ENCODE assay signal across 8 cellular contexts in genomic region chr14:49999216-49999761, GRCh38.
A peak's percentile ranks its signal among the peaks of the same experiment; 100 is the strongest.
DNase-seq lines count a peak whose midpoint lies in the region; ATAC-seq and TF ChIP-seq lines count a peak whose summit lies in the region.

No MANE protein-coding gene starts in this region.

- no peaks in the 10 kb centered on the region for H3K27me3 Mint-ChIP-seq in activated T-cell treated with anti-CD3 and anti-CD28 coated beads, Interleukin-2, amount 50 U/mL, for 4 hours (ENCODE audit: low read depth)

- no peaks in the 10 kb centered on the region for H3K9me3 Mint-ChIP-seq in activated T-cell treated with anti-CD3 and anti-CD28 coated beads, Interleukin-2, amount 50 U/mL, for 4 hours

- peaks cover 54% of the 10 kb centered on the region for H3K4me1 Mint-ChIP-seq in activated T-cell treated with anti-CD3 and anti-CD28 coated beads, Interleukin-2, amount 50 U/mL, for 4 hours (ENCODE audit: low read depth)

- H3K4me3 Mint-ChIP-seq in activated T-cell treated with anti-CD3 and anti-CD28 coated beads, Interleukin-2, amount 50 U/mL, for 4 hours, result peak overlapping the region; percentile 76

- no peaks in the 10 kb centered on the region for H3K36me3 Mint-ChIP-seq in activated T-cell treated with anti-CD3 and anti-CD28 coated beads, Interleukin-2, amount 50 U/mL, for 4 hours (ENCODE audit: insufficient read depth)

- WGBS in aorta, 2 donors, result 0 to 1% methylated on average over 4 of the region's 4 CpGs

- H3K4me3 ChIP-seq in fibroblast of pulmonary artery (replicated peaks; ENCODE audit: low read depth, low read length) (no peak overlapping the region), aorta (ENCODE audit: low read length in 2 of 2) (no peak overlapping the region)

- peaks cover 2 to 7% of the 10 kb centered on the region in 2 donors for H3K4me1 ChIP-seq in aorta (ENCODE audit: control insufficient read depth in 1 of 2, insufficient read depth in 2 of 2, low read length in 2 of 2)

- DNase-seq in activated T-cell treated with anti-CD3 and anti-CD28 coated beads, Interleukin-2, amount 50 U/mL, for 4 hours, result peak; percentile 52
- DNase-seq in fibroblast of pulmonary artery (ENCODE audit: low read depth) (peak; percentile 71), posterior vena cava (ENCODE audit: low spot score) (peak; percentile 96), aorta (peak; percentile 95 to 96), NCI-H446 treated with DMSO at 0.1 percent for 48 hours (lab: John Stamatoyannopoulos, UW) (no peak)

- no peaks in the 10 kb centered on the region for H3K27me3 ChIP-seq in aorta (ENCODE audit: control insufficient read depth in 1 of 2, insufficient read depth in 2 of 2, low read length in 1 of 2)

- TF ChIP-seq CTCF in fibroblast of pulmonary artery (IDR thresholded peaks at IDR 0.05; ENCODE audit: low read length, missing control alignments), result no peak

- peak overlapping the region; percentile 70 to 78 for H3K27ac ChIP-seq in aorta (ENCODE audit: low read depth in 1 of 2, low read length in 2 of 2)

- peak; percentile 55 for ATAC-seq in GM18867 (IDR thresholded peaks at IDR 0.05; ENCODE audit: unreplicated experiment)
- ATAC-seq in HG02938 (IDR thresholded peaks at IDR 0.05; ENCODE audit: unreplicated experiment), result peak; percentile 47
- peak; percentile 31 to 44 for ATAC-seq in activated T-cell treated with anti-CD3 and anti-CD28 coated beads, Interleukin-2, amount 50 U/mL, for 4 hours
- ATAC-seq in aorta (ENCODE audit: low FRiP score), result peak; percentile 78

- intact Hi-C loops in posterior vena cava (cut with DNase I) (no loop called here), aorta (cut with DNase I) (loop anchor here in 1 of 2 donors (1.0 kb wide), 1 partner anchor 46 kb away; no protein-coding TSS in a partner anchor)

- H3K9me3 ChIP-seq in aorta (ENCODE audit: control insufficient read depth, low read length), result no peaks in the 10 kb centered on the region

- no peaks in the 10 kb centered on the region for H3K36me3 ChIP-seq in aorta (ENCODE audit: control insufficient read depth in 1 of 2, insufficient read depth in 2 of 2, low read length in 1 of 2)

TF ChIP-seq in PFSK-1, 5 proteins besides CTCF, POLR2A, EP300 and RAD21:
- peak; percentile 81 for TF ChIP-seq FOXP2 (optimal IDR thresholded peaks at IDR 0.05; ENCODE audit: borderline replicate concordance, extremely low read depth, extremely low read length, insufficient read depth)
- no peak for TF ChIP-seq TAF1 (IDR thresholded peaks at IDR 0.05; ENCODE audit: borderline replicate concordance, insufficient read depth, low read length)
- no peak for TF ChIP-seq SIN3A (IDR thresholded peaks at IDR 0.05; ENCODE audit: borderline replicate concordance, insufficient read depth, low read length)
TF ChIP-seq in PFSK-1: peak in this region for 1.
